2 cellular contexts compared by ENCODE assay signal in the genomic region with DNA sequence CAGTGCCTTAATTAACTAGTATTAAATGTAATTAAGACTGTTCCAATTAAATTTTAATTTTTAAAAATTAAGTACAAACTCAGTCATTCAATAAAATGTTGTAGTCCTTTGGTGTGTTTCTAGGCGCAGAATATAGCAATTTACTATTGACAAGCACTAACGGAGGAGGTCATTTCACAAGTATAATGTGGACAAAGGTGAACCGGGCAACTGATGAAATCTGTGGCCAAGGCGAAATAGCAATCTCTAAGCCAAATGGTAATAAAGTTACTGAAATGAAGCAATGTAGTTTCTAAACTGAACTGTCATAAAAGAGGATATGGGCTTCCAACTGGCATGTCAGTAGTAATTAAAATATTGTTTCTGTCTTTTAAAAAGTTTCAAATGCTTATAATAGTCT.
TF ChIP-seq lines count a peak whose summit lies in the region.

No MANE protein-coding gene starts in this region.

TF ChIP-seq in liver, 16 proteins besides CTCF, POLR2A, EP300 and RAD21:
- TF ChIP-seq, protein P1, sequence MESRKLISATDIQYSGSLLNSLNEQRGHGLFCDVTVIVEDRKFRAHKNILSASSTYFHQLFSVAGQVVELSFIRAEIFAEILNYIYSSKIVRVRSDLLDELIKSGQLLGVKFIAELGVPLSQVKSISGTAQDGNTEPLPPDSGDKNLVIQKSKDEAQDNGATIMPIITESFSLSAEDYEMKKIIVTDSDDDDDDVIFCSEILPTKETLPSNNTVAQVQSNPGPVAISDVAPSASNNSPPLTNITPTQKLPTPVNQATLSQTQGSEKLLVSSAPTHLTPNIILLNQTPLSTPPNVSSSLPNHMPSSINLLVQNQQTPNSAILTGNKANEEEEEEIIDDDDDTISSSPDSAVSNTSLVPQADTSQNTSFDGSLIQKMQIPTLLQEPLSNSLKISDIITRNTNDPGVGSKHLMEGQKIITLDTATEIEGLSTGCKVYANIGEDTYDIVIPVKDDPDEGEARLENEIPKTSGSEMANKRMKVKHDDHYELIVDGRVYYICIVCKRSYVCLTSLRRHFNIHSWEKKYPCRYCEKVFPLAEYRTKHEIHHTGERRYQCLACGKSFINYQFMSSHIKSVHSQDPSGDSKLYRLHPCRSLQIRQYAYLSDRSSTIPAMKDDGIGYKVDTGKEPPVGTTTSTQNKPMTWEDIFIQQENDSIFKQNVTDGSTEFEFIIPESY (IDR thresholded peaks at IDR 0.05) = peak; percentile 17
- TF ChIP-seq, protein P2, sequence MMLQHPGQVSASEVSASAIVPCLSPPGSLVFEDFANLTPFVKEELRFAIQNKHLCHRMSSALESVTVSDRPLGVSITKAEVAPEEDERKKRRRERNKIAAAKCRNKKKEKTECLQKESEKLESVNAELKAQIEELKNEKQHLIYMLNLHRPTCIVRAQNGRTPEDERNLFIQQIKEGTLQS (IDR thresholded peaks at IDR 0.05) = peak; percentile 75
- TF ChIP-seq YY1 (IDR thresholded peaks at IDR 0.05) (no peak), HNF4G (IDR thresholded peaks at IDR 0.05) (peak; percentile 36), JUND (IDR thresholded peaks at IDR 0.05) (peak; percentile 58 to 63), HNF4A (conservative IDR thresholded peaks at IDR 0.05) (peak; percentile 84 to 85), REST (IDR thresholded peaks at IDR 0.05) (no peak), RXRA (IDR thresholded peaks at IDR 0.05) (peak; percentile 83 to 89), GABPA (IDR thresholded peaks at IDR 0.05 in 1 of 2, conservative IDR thresholded peaks at IDR 0.05 in 1 of 2) (no peak), NR2F2 (IDR thresholded peaks at IDR 0.05) (no peak), EGR1 (IDR thresholded peaks at IDR 0.05; ENCODE audit: low read depth in 2 of 2) (no peak), FOXA2 (IDR thresholded peaks at IDR 0.05) (peak; percentile 84), TAF1 (conservative IDR thresholded peaks at IDR 0.05) (no peak), FOXA1 (IDR thresholded peaks at IDR 0.05) (peak; percentile 57), SP1 (IDR thresholded peaks at IDR 0.05) (peak; percentile 88)
- TF ChIP-seq, protein P3, sequence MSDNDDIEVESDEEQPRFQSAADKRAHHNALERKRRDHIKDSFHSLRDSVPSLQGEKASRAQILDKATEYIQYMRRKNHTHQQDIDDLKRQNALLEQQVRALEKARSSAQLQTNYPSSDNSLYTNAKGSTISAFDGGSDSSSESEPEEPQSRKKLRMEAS (IDR thresholded peaks at IDR 0.05) = peak; percentile 24

TF ChIP-seq in HepG2, 621 proteins besides CTCF, POLR2A, EP300 and RAD21 (continued from another document):
- TF ChIP-seq ZBTB21 (CRISPR knock-in tag; IDR thresholded peaks at IDR 0.05) (no peak), MYC (CRISPR knock-in tag; IDR thresholded peaks at IDR 0.05; ENCODE audit: borderline replicate concordance) (no peak), POLR2G (IDR thresholded peaks at IDR 0.05; ENCODE audit: low read depth, low read length) (no peak), CCAR2 (optimal IDR thresholded peaks at IDR 0.05; ENCODE audit: low read depth, low read length) (no peak), PAWR (CRISPR knock-in tag; IDR thresholded peaks at IDR 0.05; ENCODE audit: borderline replicate concordance) (no peak)
- TF ChIP-seq, protein P4, sequence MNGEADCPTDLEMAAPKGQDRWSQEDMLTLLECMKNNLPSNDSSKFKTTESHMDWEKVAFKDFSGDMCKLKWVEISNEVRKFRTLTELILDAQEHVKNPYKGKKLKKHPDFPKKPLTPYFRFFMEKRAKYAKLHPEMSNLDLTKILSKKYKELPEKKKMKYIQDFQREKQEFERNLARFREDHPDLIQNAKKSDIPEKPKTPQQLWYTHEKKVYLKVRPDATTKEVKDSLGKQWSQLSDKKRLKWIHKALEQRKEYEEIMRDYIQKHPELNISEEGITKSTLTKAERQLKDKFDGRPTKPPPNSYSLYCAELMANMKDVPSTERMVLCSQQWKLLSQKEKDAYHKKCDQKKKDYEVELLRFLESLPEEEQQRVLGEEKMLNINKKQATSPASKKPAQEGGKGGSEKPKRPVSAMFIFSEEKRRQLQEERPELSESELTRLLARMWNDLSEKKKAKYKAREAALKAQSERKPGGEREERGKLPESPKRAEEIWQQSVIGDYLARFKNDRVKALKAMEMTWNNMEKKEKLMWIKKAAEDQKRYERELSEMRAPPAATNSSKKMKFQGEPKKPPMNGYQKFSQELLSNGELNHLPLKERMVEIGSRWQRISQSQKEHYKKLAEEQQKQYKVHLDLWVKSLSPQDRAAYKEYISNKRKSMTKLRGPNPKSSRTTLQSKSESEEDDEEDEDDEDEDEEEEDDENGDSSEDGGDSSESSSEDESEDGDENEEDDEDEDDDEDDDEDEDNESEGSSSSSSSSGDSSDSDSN (CRISPR knock-in tag; IDR thresholded peaks at IDR 0.05) = no peak
- TF ChIP-seq, protein P5, sequence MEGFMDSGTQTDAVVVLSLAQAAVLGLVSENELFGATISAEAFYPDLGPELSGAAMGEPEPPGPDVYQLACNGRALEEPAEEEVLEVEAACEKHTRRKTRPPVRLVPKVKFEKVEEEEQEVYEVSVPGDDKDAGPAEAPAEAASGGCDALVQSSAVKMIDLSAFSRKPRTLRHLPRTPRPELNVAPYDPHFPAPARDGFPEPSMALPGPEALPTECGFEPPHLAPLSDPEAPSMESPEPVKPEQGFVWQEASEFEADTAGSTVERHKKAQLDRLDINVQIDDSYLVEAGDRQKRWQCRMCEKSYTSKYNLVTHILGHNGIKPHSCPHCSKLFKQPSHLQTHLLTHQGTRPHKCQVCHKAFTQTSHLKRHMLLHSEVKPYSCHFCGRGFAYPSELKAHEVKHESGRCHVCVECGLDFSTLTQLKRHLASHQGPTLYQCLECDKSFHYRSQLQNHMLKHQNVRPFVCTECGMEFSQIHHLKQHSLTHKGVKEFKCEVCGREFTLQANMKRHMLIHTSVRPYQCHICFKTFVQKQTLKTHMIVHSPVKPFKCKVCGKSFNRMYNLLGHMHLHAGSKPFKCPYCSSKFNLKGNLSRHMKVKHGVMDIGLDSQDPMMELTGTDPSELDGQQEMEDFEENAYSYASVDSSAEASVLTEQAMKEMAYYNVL (CRISPR knock-in tag; IDR thresholded peaks at IDR 0.05; ENCODE audit: borderline replicate concordance) = no peak
- TF ChIP-seq, protein P6, sequence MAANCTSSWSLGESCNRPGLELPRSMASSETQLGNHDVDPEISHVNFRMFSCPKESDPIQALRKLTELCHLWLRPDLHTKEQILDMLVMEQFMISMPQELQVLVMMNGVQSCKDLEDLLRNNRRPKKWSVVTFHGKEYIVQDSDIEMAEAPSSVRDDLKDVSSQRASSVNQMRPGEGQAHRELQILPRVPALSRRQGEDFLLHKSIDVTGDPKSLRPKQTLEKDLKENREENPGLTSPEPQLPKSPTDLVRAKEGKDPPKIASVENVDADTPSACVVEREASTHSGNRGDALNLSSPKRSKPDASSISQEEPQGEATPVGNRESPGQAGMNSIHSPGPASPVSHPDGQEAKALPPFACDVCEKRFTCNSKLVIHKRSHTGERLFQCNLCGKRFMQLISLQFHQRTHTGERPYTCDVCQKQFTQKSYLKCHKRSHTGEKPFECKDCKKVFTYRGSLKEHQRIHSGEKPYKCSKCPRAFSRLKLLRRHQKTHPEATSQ (CRISPR knock-in tag; IDR thresholded peaks at IDR 0.05; ENCODE audit: borderline replicate concordance) = no peak
